Comparison of ENCODE assay signal across 1 cellular context in the genomic region with DNA sequence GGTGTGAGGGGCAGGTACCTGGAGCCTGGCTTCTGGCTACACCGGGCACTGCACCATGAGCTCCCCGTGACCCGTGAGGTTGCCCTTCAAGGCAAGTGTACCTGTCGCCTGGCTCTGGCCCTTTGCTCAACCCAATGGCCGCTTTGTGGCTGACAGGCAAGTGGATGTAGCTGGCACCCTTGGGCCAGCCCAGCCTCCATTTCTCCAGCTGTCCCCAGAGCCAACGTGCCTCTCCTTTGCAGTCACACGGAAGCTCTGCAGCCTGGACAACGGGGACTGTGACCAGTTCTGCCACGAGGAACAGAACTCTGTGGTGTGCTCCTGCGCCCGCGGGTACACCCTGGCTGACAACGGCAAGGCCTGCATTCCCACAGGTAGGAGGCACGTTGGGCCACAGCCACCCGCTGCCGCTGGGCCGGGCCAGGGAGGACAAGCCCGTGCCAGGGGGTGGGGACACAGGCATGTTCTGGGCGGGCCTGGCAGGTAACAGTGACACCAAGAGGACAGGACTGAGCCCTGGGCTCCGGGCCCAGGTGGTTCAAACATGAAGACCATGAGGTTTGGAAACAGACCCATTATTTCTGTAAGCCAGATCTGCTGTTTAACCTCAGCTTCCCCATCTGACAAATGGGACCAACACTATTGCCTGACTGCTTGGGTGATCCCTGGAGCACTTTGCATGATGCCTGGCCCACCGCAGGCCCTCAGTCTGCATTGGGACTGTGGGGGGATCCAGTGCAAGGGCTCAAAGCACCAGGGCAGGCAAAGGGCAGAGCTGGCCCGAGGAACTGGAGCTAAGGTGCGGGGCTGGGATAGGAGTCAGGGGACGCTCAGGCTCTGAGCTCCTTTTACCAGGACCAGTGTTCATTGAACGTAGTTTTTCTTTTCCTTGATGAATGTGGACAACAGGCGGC.
TF ChIP-seq lines count a peak whose summit lies in the region.

No MANE protein-coding gene starts in this region.

TF ChIP-seq in IMR-90, 13 proteins besides CTCF, POLR2A, EP300 and RAD21:
- TF ChIP-seq CHD1 (IDR thresholded peaks at IDR 0.05; ENCODE audit: low read depth, low read length) = no peak
- no peak for TF ChIP-seq RFX5 (IDR thresholded peaks at IDR 0.05; ENCODE audit: low read depth, low read length)
- no peak for TF ChIP-seq NFE2L2 (IDR thresholded peaks at IDR 0.05; ENCODE audit: low read depth, low read length)
- TF ChIP-seq, protein P1, sequence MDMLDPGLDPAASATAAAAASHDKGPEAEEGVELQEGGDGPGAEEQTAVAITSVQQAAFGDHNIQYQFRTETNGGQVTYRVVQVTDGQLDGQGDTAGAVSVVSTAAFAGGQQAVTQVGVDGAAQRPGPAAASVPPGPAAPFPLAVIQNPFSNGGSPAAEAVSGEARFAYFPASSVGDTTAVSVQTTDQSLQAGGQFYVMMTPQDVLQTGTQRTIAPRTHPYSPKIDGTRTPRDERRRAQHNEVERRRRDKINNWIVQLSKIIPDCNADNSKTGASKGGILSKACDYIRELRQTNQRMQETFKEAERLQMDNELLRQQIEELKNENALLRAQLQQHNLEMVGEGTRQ (IDR thresholded peaks at IDR 0.05; ENCODE audit: low read depth, low read length) = no peak
- TF ChIP-seq, protein P2, sequence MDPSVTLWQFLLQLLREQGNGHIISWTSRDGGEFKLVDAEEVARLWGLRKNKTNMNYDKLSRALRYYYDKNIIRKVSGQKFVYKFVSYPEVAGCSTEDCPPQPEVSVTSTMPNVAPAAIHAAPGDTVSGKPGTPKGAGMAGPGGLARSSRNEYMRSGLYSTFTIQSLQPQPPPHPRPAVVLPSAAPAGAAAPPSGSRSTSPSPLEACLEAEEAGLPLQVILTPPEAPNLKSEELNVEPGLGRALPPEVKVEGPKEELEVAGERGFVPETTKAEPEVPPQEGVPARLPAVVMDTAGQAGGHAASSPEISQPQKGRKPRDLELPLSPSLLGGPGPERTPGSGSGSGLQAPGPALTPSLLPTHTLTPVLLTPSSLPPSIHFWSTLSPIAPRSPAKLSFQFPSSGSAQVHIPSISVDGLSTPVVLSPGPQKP (IDR thresholded peaks at IDR 0.05; ENCODE audit: borderline replicate concordance, low read depth, low read length) = no peak
- TF ChIP-seq MXI1 (IDR thresholded peaks at IDR 0.05; ENCODE audit: borderline replicate concordance, low read depth, low read length) = no peak
- TF ChIP-seq BHLHE40 (IDR thresholded peaks at IDR 0.05; ENCODE audit: low read depth, low read length) = no peak
- no peak for TF ChIP-seq MAZ (IDR thresholded peaks at IDR 0.05; ENCODE audit: borderline replicate concordance, low read depth, low read length)
